Comparison of ENCODE assay signal across 11 cellular contexts in the genomic region with DNA sequence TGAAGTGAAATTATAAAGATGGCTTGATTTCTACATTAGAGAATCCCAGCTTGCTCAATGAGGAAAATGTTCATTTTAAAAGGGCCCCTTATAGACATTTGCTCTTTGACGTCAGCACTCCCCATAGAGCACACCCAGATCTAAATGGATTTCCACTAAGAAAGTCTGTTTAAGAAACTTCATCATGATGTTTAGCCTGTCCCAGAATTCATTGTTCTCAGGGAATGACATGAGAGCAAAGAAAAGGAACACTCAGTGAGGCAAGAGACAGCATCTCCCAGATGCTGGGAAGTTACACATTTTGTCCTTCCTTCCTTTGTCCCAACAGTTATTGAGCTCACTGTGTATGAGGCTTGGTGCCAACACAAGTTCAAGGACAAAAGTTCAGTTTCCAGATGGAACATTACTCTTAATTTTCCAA. TPM values are rescaled to one million over a fixed set of nuclear protein-coding genes. Genes with fewer than 3 reads are reported as not detected.
DNase-seq lines count a peak whose midpoint lies in the region; ATAC-seq and TF ChIP-seq lines count a peak whose summit lies in the region.
"Had no signal": no experiment of that assay in that cellular context is flagged by ENCODE, and none has a peak within 500 bp of the region (broad histone marks: within the 10 kb centered on the region; RNA-seq: fewer than 3 reads in every experiment).

No MANE protein-coding gene starts in this region.

- in situ Hi-C loops in ACHN (cut with HindIII; ENCODE audit: low pct_ligation_motif_present, low pct_unique_long_range_greater_than_20kb, low sequenced_read_pairs) = loop anchor here (25.0 kb wide), 1 partner anchor 489 kb away; no protein-coding TSS in a partner anchor

- ATAC-seq in activated T-cell treated with anti-CD3 and anti-CD28 coated beads, Interleukin-2, amount 50 U/mL, for 4 hours = no peak
- ATAC-seq in WTC11 (no peak), left lobe of liver (no peak)
- ATAC-seq in stimulated activated effector memory CD8-positive, alpha-beta T cell treated with anti-CD3 and anti-CD28 coated beads, Interleukin-12 subunit alpha, Interleukin-12 subunit beta, amount 100 ng/mL, for 72 hours = no peak

- TF ChIP-seq CTCF in WTC11 (IDR thresholded peaks at IDR 0.05) (no peak), fibroblast of villous mesenchyme (IDR thresholded peaks at IDR 0.05; ENCODE audit: insufficient read depth, low read depth, low read length) (no peak)

- CTCF ChIA-PET in WTC11 (lab: Charles Lee) = no interaction called here

- no peaks in the 10 kb centered on the region for H3K27me3 Mint-ChIP-seq in activated T-cell treated with anti-CD3 and anti-CD28 coated beads, Interleukin-2, amount 50 U/mL, for 4 hours (ENCODE audit: low read depth)
- peaks cover 3% of the 10 kb centered on the region; the same call in 1 of the 2 replicates for H3K27me3 Mint-ChIP-seq in WTC11 (ENCODE audit: low read depth)

- no peak for DNase-seq in activated T-cell treated with anti-CD3 and anti-CD28 coated beads, Interleukin-2, amount 50 U/mL, for 4 hours
- DNase-seq in activated T-cell treated with anti-CD3 and anti-CD28 coated beads for 4 hours (no peak), WTC11 (ENCODE audit: low spot score) (no peak), fibroblast of villous mesenchyme (ENCODE audit: low read depth) (peak; percentile 82), left lobe of liver (ENCODE audit: low spot score) (no peak), amniotic stem cell (lab: John Stamatoyannopoulos, UW) (no peak), ACHN (no peak)
- no peak for DNase-seq in stimulated activated effector memory CD8-positive, alpha-beta T cell treated with anti-CD3 and anti-CD28 coated beads, Interleukin-12 subunit alpha, Interleukin-12 subunit beta, amount 100 ng/mL, for 72 hours (ENCODE audit: low spot score in 2 of 2)
- DNase-seq: activated CD4-positive, CD25-positive, alpha-beta regulatory T cell treated with anti-CD3 and anti-CD28 coated beads, Interleukin-2, amount 50 U/mL, for 72 hours; AML-193; NCI-H146 had no signal

- H3K9me3 Mint-ChIP-seq in activated T-cell treated with anti-CD3 and anti-CD28 coated beads, Interleukin-2, amount 50 U/mL, for 4 hours = no peaks in the 10 kb centered on the region
- no peaks in the 10 kb centered on the region for H3K9me3 Mint-ChIP-seq in WTC11
- no peaks in the 10 kb centered on the region for H3K9me3 Mint-ChIP-seq in stimulated activated effector memory CD8-positive, alpha-beta T cell treated with anti-CD3 and anti-CD28 coated beads, Interleukin-12 subunit alpha, Interleukin-12 subunit beta, amount 100 ng/mL, for 72 hours

- peak overlapping the region; percentile 83 for H3K27ac Mint-ChIP-seq in WTC11
- H3K27ac Mint-ChIP-seq in stimulated activated effector memory CD8-positive, alpha-beta T cell treated with anti-CD3 and anti-CD28 coated beads, Interleukin-12 subunit alpha, Interleukin-12 subunit beta, amount 100 ng/mL, for 72 hours = peak overlapping the region; percentile 14

- H3K4me1 Mint-ChIP-seq in activated T-cell treated with anti-CD3 and anti-CD28 coated beads, Interleukin-2, amount 50 U/mL, for 4 hours (ENCODE audit: low read depth) = peaks cover 35% of the 10 kb centered on the region
- peaks cover 38% of the 10 kb centered on the region for H3K4me1 Mint-ChIP-seq in WTC11
- peaks cover 40% of the 10 kb centered on the region for H3K4me1 Mint-ChIP-seq in stimulated activated effector memory CD8-positive, alpha-beta T cell treated with anti-CD3 and anti-CD28 coated beads, Interleukin-12 subunit alpha, Interleukin-12 subunit beta, amount 100 ng/mL, for 72 hours

- H3K36me3 Mint-ChIP-seq in activated T-cell treated with anti-CD3 and anti-CD28 coated beads, Interleukin-2, amount 50 U/mL, for 4 hours (ENCODE audit: insufficient read depth) = peaks cover 14% of the 10 kb centered on the region
- H3K36me3 Mint-ChIP-seq in WTC11 = peaks cover 32% of the 10 kb centered on the region
- peaks cover 63% of the 10 kb centered on the region for H3K36me3 Mint-ChIP-seq in stimulated activated effector memory CD8-positive, alpha-beta T cell treated with anti-CD3 and anti-CD28 coated beads, Interleukin-12 subunit alpha, Interleukin-12 subunit beta, amount 100 ng/mL, for 72 hours

- H3K4me3 ChIP-seq in fibroblast of villous mesenchyme (ENCODE audit: low read depth, low read length) = peak overlapping the region; percentile 21

- H3K4me3 Mint-ChIP-seq in activated T-cell treated with anti-CD3 and anti-CD28 coated beads, Interleukin-2, amount 50 U/mL, for 4 hours = peak overlapping the region; percentile 10
- H3K4me3 Mint-ChIP-seq in WTC11 = peak overlapping the region; percentile 29
- peak overlapping the region; percentile 58 for H3K4me3 Mint-ChIP-seq in stimulated activated effector memory CD8-positive, alpha-beta T cell treated with anti-CD3 and anti-CD28 coated beads, Interleukin-12 subunit alpha, Interleukin-12 subunit beta, amount 100 ng/mL, for 72 hours

- POLR2A ChIA-PET in WTC11 (lab: Charles Lee) = no interaction called here

TF ChIP-seq in WTC11, 78 proteins besides CTCF, POLR2A, EP300 and RAD21:
- TF ChIP-seq NFE2L1 (CRISPR knock-in tag; IDR thresholded peaks at IDR 0.05) = no peak
- no peak for TF ChIP-seq PRRX2 (CRISPR knock-in tag; IDR thresholded peaks at IDR 0.05)
- no peak for TF ChIP-seq ZNF396 (CRISPR knock-in tag; IDR thresholded peaks at IDR 0.05; ENCODE audit: borderline replicate concordance)
- no peak for TF ChIP-seq SP1 (CRISPR knock-in tag; conservative IDR thresholded peaks at IDR 0.05)
- TF ChIP-seq FOXP1 (CRISPR knock-in tag; IDR thresholded peaks at IDR 0.05; ENCODE audit: borderline replicate concordance) = no peak
- TF ChIP-seq, protein P1, sequence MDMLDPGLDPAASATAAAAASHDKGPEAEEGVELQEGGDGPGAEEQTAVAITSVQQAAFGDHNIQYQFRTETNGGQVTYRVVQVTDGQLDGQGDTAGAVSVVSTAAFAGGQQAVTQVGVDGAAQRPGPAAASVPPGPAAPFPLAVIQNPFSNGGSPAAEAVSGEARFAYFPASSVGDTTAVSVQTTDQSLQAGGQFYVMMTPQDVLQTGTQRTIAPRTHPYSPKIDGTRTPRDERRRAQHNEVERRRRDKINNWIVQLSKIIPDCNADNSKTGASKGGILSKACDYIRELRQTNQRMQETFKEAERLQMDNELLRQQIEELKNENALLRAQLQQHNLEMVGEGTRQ (CRISPR knock-in tag; IDR thresholded peaks at IDR 0.05) = no peak
- no peak for TF ChIP-seq ELF4 (CRISPR knock-in tag; IDR thresholded peaks at IDR 0.05; ENCODE audit: low read depth)
- TF ChIP-seq, protein P2, sequence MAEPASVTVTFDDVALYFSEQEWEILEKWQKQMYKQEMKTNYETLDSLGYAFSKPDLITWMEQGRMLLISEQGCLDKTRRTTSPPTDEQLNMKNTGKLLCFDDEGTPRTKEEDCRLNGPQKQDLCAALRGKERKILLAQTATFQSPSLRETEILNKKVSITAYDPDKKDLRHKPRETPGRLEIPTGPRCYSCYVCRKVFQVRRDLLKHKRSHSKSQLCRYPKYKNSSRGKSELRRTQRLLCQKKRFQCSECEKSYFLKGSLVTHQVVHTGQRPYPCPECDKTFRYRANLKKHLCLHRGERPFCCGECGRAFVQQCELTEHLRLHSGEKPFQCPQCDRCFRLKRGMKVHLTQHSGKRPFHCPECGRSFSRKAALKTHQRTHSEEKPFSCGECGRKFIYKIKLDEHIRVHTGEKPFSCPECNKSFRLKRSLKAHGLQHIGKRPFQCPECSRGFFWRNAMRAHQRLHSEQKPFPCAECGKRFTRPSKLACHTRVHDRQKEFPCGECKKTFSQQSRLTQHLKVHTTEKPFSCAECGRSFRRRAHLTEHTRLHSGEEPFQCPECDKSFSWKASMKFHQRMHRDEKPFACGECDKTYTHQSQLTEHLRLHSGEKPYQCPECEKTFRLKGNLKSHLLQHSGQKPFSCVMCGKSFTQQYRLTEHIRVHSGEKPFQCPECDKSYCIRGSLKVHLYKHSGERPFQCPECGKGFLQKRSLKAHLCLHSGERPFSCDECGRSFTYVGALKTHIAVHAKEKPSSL (CRISPR knock-in tag; conservative IDR thresholded peaks at IDR 0.05) = no peak
- no peak for TF ChIP-seq ZNF121 (CRISPR knock-in tag; IDR thresholded peaks at IDR 0.05)
- TF ChIP-seq, protein P3, sequence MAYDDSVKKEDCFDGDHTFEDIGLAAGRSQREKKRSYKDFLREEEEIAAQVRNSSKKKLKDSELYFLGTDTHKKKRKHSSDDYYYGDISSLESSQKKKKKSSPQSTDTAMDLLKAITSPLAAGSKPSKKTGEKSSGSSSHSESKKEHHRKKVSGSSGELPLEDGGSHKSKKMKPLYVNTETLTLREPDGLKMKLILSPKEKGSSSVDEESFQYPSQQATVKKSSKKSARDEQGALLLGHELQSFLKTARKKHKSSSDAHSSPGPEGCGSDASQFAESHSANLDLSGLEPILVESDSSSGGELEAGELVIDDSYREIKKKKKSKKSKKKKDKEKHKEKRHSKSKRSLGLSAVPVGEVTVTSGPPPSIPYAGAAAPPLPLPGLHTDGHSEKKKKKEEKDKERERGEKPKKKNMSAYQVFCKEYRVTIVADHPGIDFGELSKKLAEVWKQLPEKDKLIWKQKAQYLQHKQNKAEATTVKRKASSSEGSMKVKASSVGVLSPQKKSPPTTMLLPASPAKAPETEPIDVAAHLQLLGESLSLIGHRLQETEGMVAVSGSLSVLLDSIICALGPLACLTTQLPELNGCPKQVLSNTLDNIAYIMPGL (CRISPR knock-in tag; IDR thresholded peaks at IDR 0.05) = no peak
- no peak for TF ChIP-seq ZNF219 (CRISPR knock-in tag; IDR thresholded peaks at IDR 0.05; ENCODE audit: borderline replicate concordance)
- no peak for TF ChIP-seq ZNF416 (CRISPR knock-in tag; IDR thresholded peaks at IDR 0.05)
- TF ChIP-seq, protein P4, sequence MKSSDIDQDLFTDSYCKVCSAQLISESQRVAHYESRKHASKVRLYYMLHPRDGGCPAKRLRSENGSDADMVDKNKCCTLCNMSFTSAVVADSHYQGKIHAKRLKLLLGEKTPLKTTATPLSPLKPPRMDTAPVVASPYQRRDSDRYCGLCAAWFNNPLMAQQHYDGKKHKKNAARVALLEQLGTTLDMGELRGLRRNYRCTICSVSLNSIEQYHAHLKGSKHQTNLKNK (CRISPR knock-in tag; IDR thresholded peaks at IDR 0.05) = no peak
- no peak for TF ChIP-seq NR1H2 (CRISPR knock-in tag; IDR thresholded peaks at IDR 0.05)
TF ChIP-seq in WTC11: peak in this region for 0.

RNA-seq across cellular contexts. Expression of a gene that starts 4.9 kb away (rescaled TPM):
- 10 to 100 TPM; 36.8 to 52.2 (median 37.2) TPM for total RNA-seq in activated T-cell treated with anti-CD3 and anti-CD28 coated beads, Interleukin-2, amount 50 U/mL, for 4 hours
- 34.9 to 51.3 TPM (median 51.1 TPM) in 3 replicates for total RNA-seq in WTC11 (2021)
- total RNA-seq in fibroblast of villous mesenchyme = 68.3 and 70.4 TPM in 2 replicates
- 2.2 TPM for total RNA-seq in left lobe of liver

RNA-seq across cellular contexts. Expression of a gene that starts 57.8 kb away (rescaled TPM):
- 1,000 to 10,000 TPM in 1 of 3 donors, 100 to 1,000 TPM in 2; 918 to 1,002 (median 960) TPM for total RNA-seq in activated T-cell treated with anti-CD3 and anti-CD28 coated beads, Interleukin-2, amount 50 U/mL, for 4 hours
- total RNA-seq in WTC11 (2021) (946 to 1,010 TPM (median 968 TPM) in 3 replicates), fibroblast of villous mesenchyme (188 and 233 TPM in 2 replicates), left lobe of liver (64.0 TPM)

Comparison
In these comparisons a context has a peak if more than half of its experiments do, and no peak if none do; other contexts are left out.
1. RNA of a gene that starts 4.9 kb away (total RNA-seq): 68.3 to 70.4 TPM in fibroblast of villous mesenchyme, 36.8 to 52.2 TPM in activated T-cell treated with anti-CD3 and anti-CD28 coated beads, Interleukin-2, amount 50 U/mL, for 4 hours and 34.9 to 51.3 TPM in WTC11; 2.2 TPM in left lobe of liver (single experiment); every median in the first group is over 10 times any median in the second.
2. Peak in every context shown above with its lines, with median percentiles within 50 percentile points of each other: H3K4me3 Mint-ChIP-seq.